Comparison of ENCODE assay signal across 2 cellular contexts in genomic region chr3:136250862-136251460, GRCh38.
TF ChIP-seq lines count a peak whose summit lies in the region.

No MANE protein-coding gene starts in this region.

TF ChIP-seq in A549, 52 proteins besides CTCF, POLR2A, EP300 and RAD21:
- TF ChIP-seq TP53 (CRISPR knock-in tag; IDR thresholded peaks at IDR 0.05) (no peak), MAX (IDR thresholded peaks at IDR 0.05) (peak; percentile 73), HOXB13 (CRISPR knock-in tag; IDR thresholded peaks at IDR 0.05; ENCODE audit: low read depth) (0 out of 2 replicates have a peak, but pooled peaks have one; percentile 43), MYC (IDR thresholded peaks at IDR 0.05; ENCODE audit: borderline replicate concordance, low read length) (no peak), E2F6 (IDR thresholded peaks at IDR 0.05; ENCODE audit: borderline replicate concordance, low read depth) (peak; percentile 62; the same call in 1 of the 2 replicates), HOXA7 (CRISPR knock-in tag; IDR thresholded peaks at IDR 0.05) (no peak)
TF ChIP-seq in A549: peak in this region for 3.

TF ChIP-seq in IMR-90, 13 proteins besides CTCF, POLR2A, EP300 and RAD21:
- TF ChIP-seq SMC3 (IDR thresholded peaks at IDR 0.05; ENCODE audit: low read depth, low read length) (peak; percentile 28; the same call in 1 of the 2 replicates), CHD1 (IDR thresholded peaks at IDR 0.05; ENCODE audit: low read depth, low read length) (no peak), NFE2L2 (IDR thresholded peaks at IDR 0.05; ENCODE audit: low read depth, low read length) (no peak), MAZ (IDR thresholded peaks at IDR 0.05; ENCODE audit: borderline replicate concordance, low read depth, low read length) (no peak), MAFK (IDR thresholded peaks at IDR 0.05; ENCODE audit: low read depth, low read length) (no peak), BHLHE40 (IDR thresholded peaks at IDR 0.05; ENCODE audit: low read depth, low read length) (peak; percentile 68), ELK1 (IDR thresholded peaks at IDR 0.05; ENCODE audit: borderline replicate concordance, low read depth, low read length) (no peak), CEBPB (IDR thresholded peaks at IDR 0.05; ENCODE audit: low read depth, low read length) (no peak), USF2 (IDR thresholded peaks at IDR 0.05; ENCODE audit: low read depth, low read length) (peak; percentile 44; the same call in 1 of the 2 replicates), RCOR1 (IDR thresholded peaks at IDR 0.05; ENCODE audit: insufficient replicate concordance, low read length) (no peak), RFX5 (IDR thresholded peaks at IDR 0.05; ENCODE audit: low read depth, low read length) (no peak)
